8 cellular contexts compared by ENCODE assay signal in the genomic region with DNA sequence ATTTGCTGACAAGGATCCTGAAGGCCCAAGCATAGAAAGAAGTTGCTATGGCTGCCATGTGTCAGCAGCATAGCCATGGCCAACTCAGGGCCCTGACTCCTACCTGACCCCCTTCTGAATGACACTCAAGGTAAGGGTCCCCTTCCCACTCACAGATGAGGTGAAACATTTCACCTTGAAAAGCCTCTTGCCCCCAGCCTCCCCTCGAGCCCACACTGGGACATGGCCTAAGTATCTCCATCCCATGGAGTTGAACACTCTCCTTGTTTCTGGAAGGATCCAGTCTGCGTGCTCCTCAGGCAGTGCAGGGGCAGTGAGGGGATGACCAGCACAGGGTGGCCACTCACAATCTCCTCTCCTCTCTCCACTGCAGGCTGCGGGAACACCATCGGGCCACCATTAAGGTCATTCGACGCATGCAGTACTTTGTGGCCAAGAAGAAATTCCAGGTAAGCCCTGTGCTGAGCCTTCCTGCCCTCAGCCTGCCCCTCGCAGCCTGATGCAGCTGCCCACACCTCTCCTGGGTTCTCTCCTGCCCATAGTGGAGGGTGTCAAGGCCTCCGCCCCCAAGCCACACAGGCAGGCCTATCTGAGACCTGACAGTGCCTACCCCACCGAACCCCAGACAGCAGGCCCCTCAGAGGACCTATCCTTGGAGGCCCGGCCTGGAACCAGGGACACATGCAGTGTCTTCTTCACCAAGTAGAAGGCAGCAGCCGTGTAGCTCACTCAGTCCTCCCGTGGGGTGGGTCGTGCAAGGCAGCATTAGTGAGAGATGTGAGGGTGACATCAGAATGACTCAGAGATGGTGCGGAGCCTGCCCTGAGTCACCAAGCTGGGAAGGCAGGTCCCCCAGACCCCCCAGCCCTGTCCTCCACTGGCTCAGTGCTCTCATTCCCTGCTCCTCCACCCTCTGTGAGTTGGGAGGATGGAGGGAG.
DNase-seq lines count a peak whose midpoint lies in the region; ATAC-seq and TF ChIP-seq lines count a peak whose summit lies in the region.

No MANE protein-coding gene starts in this region.

- peaks cover 26% of the 10 kb centered on the region for H3K27me3 Mint-ChIP-seq in nephron progenitor cell (ENCODE audit: low read depth, poor library complexity)

- H3K4me3 Mint-ChIP-seq in nephron progenitor cell, result no peak overlapping the region

- no peak for ATAC-seq in GM21529 (IDR thresholded peaks at IDR 0.05; ENCODE audit: unreplicated experiment)

- peaks cover 29% of the 10 kb centered on the region for H3K9me3 Mint-ChIP-seq in nephron progenitor cell

- H3K36me3 Mint-ChIP-seq in nephron progenitor cell (ENCODE audit: low read depth), result peaks cover 3% of the 10 kb centered on the region

- peak; percentile 25 for DNase-seq in activated CD4-positive, CD25-positive, alpha-beta regulatory T cell treated with anti-CD3 and anti-CD28 coated beads, Interleukin-2, amount 50 U/mL, for 72 hours
- no peak for DNase-seq in activated CD4-positive, CD25-positive, alpha-beta regulatory T cell (lab: John Stamatoyannopoulos, UW)
- peak; percentile 62 for DNase-seq in activated CD8-positive, alpha-beta memory T cell treated with anti-CD3 and anti-CD28 coated beads, Interleukin-2, amount 50 U/mL, for 48 hours
- peak; percentile 87 for DNase-seq in glomerular visceral epithelial cell (ENCODE audit: extremely low spot score)
- peak; percentile 3 for DNase-seq in stimulated activated CD4-positive, alpha-beta T cell treated with anti-CD3 and anti-CD28 coated beads, Interleukin-4, amount 100 ng/mL, for 1 hour
- no peak for DNase-seq in nephron progenitor cell
- DNase-seq in NCI-H774 (lab: John Stamatoyannopoulos, UW), result no peak

- peaks cover 35% of the 10 kb centered on the region for H3K4me1 Mint-ChIP-seq in nephron progenitor cell

- TF ChIP-seq CTCF in nephron progenitor cell (IDR thresholded peaks at IDR 0.05), result no peak

- no peak overlapping the region for H3K27ac Mint-ChIP-seq in nephron progenitor cell

Comparison
In these comparisons a context has a peak if more than half of its experiments do, and no peak if none do; other contexts are left out.
1. DNase-seq: peak in activated CD4-positive, CD25-positive, alpha-beta regulatory T cell treated with anti-CD3 and anti-CD28 coated beads, Interleukin-2, amount 50 U/mL, for 72 hours (single experiment), activated CD8-positive, alpha-beta memory T cell treated with anti-CD3 and anti-CD28 coated beads, Interleukin-2, amount 50 U/mL, for 48 hours (single experiment), glomerular visceral epithelial cell (single experiment) and stimulated activated CD4-positive, alpha-beta T cell treated with anti-CD3 and anti-CD28 coated beads, Interleukin-4, amount 100 ng/mL, for 1 hour (single experiment); none in activated CD4-positive, CD25-positive, alpha-beta regulatory T cell (0 of 4), nephron progenitor cell (single experiment) and NCI-H774 (single experiment).